ENCODE assay signal across 1 cellular context in genomic region chr7:112452102-112452888, GRCh38.
TF ChIP-seq lines count a peak whose summit lies in the region.

No MANE protein-coding gene starts in this region.

TF ChIP-seq in GM12878, 131 proteins besides CTCF, POLR2A, EP300 and RAD21 (continued from another document):
- TF ChIP-seq HDGF (IDR thresholded peaks at IDR 0.05) (0 out of 2 replicates have a peak, but pooled peaks have one; percentile 19), SMC3 (IDR thresholded peaks at IDR 0.05; ENCODE audit: borderline replicate concordance, low read length) (peak; percentile 19; the same call in 1 of the 2 replicates), CREB1 (IDR thresholded peaks at IDR 0.05; ENCODE audit: low read depth) (no peak), BACH1 (IDR thresholded peaks at IDR 0.05; ENCODE audit: borderline replicate concordance) (peak; percentile 35; the same call in 1 of the 2 replicates), POLR2AphosphoS5 (IDR thresholded peaks at IDR 0.05; ENCODE audit: low read length) (0 out of 2 replicates have a peak, but pooled peaks have one; percentile 49), E2F8 (IDR thresholded peaks at IDR 0.05; ENCODE audit: low read depth, partially characterized antibody) (no peak), GATAD2B (conservative IDR thresholded peaks at IDR 0.05; ENCODE audit: low read depth) (no peak)
